In the genomic region with DNA sequence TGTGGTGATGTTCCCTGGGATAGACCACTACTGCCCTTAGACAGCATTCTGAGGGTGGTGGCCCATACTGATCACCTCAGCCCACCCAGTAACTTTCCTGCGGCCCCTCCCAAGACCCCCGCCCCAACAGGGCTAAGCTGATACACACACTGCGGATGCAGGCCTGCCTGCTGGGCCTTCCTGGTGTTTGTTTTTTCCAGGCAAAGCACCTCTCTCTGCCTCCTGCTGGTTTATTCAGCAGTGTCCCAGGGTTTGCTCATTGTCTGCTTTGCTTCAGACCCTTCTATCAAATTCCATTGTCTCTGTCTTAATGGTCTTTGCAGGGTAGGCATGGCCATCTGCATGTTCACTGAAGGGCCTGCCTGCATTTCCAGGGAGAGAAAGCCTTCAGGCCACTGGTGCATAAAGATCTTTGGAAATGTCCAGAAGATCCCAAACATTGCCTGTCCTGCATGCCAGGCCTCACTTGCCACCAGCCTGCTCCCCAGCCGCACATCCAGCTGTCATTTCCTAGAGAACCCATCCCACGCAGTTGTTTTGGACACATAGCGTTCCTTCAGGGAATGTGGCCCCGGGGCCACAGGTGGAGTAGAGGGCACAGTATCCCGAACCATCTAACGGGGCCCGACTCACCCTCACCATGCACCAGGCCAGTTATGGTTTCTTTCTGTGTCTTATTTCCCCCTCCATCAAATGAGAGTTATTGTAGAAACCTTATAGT, we compare ENCODE assay signal across 23 cellular contexts. TPM values are rescaled to one million over a fixed set of nuclear protein-coding genes. Genes with fewer than 3 reads are reported as not detected.
DNase-seq lines count a peak whose midpoint lies in the region; ATAC-seq and TF ChIP-seq lines count a peak whose summit lies in the region.
"Had no signal": no experiment of that assay in that cellular context is flagged by ENCODE, and none has a peak within 500 bp of the region (broad histone marks: within the 10 kb centered on the region; RNA-seq: fewer than 3 reads in every experiment).

No MANE protein-coding gene starts in this region.

- H3K4me1 ChIP-seq in iPS-15b (ENCODE audit: control insufficient read depth, insufficient read depth, low read length) (peaks cover 19% of the 10 kb centered on the region), neuronal stem cell (ENCODE audit: control insufficient read depth in 2 of 2, insufficient read depth in 1 of 2, low read depth in 1 of 2, low read length in 2 of 2) (peaks cover 13 to 19% of the 10 kb centered on the region in 2 donors)
- H3K4me1 ChIP-seq: HAP-1 had no signal

- H3K4me3 Mint-ChIP-seq in activated CD4-positive, alpha-beta memory T cell treated with anti-CD3 and anti-CD28 coated beads for 36 hours, result no peak overlapping the region
- no peak overlapping the region for H3K4me3 Mint-ChIP-seq in activated CD4-positive, alpha-beta memory T cell treated with anti-CD3 and anti-CD28 coated beads, Interleukin-2, amount 10 ng/mL, durations not matched to agents 7 days and 5 days
- H3K4me3 Mint-ChIP-seq: nephron; stimulated activated naive CD8-positive, alpha-beta T cell treated with anti-CD3 and anti-CD28 coated beads, Interleukin-15, Interleukin-2, amounts not matched to agents 100 ng/mL and 50 ng/mL, for 24 hours; T-helper 2 cell treated with Interferon-gamma antibody and Interleukin-4, amounts not matched to agents 5 μg/mL and 100 μg/mL, for 36 hours had no signal

- H3K4ac ChIP-seq in neuronal stem cell (ENCODE audit: low read length), result no peak overlapping the region

- WGBS in neuronal stem cell (ENCODE audit: extremely low coverage in 2 of 2, insufficient read length in 2 of 2, insufficient replicate concordance in 1 of 2), 2 donors, result no CpG with 5 or more reads among the region's 10 CpGs

- peak overlapping the region; percentile 39 for H3K27ac Mint-ChIP-seq in activated CD4-positive, alpha-beta memory T cell treated with anti-CD3 and anti-CD28 coated beads for 36 hours
- H3K27ac Mint-ChIP-seq in activated CD4-positive, alpha-beta memory T cell treated with anti-CD3 and anti-CD28 coated beads, Interleukin-2, amount 10 ng/mL, durations not matched to agents 7 days and 5 days, result no peak overlapping the region
- H3K27ac Mint-ChIP-seq: stimulated activated naive CD8-positive, alpha-beta T cell treated with anti-CD3 and anti-CD28 coated beads, Interleukin-15, Interleukin-2, amounts not matched to agents 100 ng/mL and 50 ng/mL, for 24 hours; T-helper 2 cell treated with Interferon-gamma antibody and Interleukin-4, amounts not matched to agents 5 μg/mL and 100 μg/mL, for 36 hours had no signal

- no peak overlapping the region for H3K23ac ChIP-seq in neuronal stem cell (ENCODE audit: low read depth, low read length, poor library complexity)

- intact Hi-C loops in activated CD4-positive, alpha-beta memory T cell treated with anti-CD3 and anti-CD28 coated beads for 36 hours (cut with micrococcal nuclease), result no loop called here

- H3K4me2 ChIP-seq in neuronal stem cell (ENCODE audit: insufficient read depth, low read length, poor library complexity, severe bottlenecking), result no peak overlapping the region

- no peak overlapping the region for H2BK120ac ChIP-seq in neuronal stem cell (ENCODE audit: low read depth, low read length)

- no peak overlapping the region for H2BK15ac ChIP-seq in neuronal stem cell (ENCODE audit: low read length)

- H3K9ac ChIP-seq in iPS-15b (ENCODE audit: low read depth, low read length), result peak overlapping the region; percentile 39
- no peak overlapping the region for H3K9ac ChIP-seq in neuronal stem cell (ENCODE audit: low read depth, low read length, poor library complexity)
- H3K9ac ChIP-seq: BLaER1 treated with 17β-estradiol and CSF1 and Interleukin-3, amounts not matched to agents 10 nM and 100 nM had no signal

- H3K27me3 Mint-ChIP-seq in activated CD4-positive, alpha-beta memory T cell treated with anti-CD3 and anti-CD28 coated beads for 36 hours, result no peaks in the 10 kb centered on the region
- no peaks in the 10 kb centered on the region for H3K27me3 Mint-ChIP-seq in activated CD4-positive, alpha-beta memory T cell treated with anti-CD3 and anti-CD28 coated beads, Interleukin-2, amount 10 ng/mL, durations not matched to agents 7 days and 5 days
- H3K27me3 Mint-ChIP-seq: stimulated activated naive CD8-positive, alpha-beta T cell treated with anti-CD3 and anti-CD28 coated beads, Interleukin-15, Interleukin-2, amounts not matched to agents 100 ng/mL and 50 ng/mL, for 24 hours had no signal

- no peak overlapping the region for H2AFZ ChIP-seq in neuronal stem cell (ENCODE audit: low read length)

- no peak for ATAC-seq in HG03571 (IDR thresholded peaks at IDR 0.05; ENCODE audit: unreplicated experiment)
- ATAC-seq: body of pancreas had no signal

- no peak overlapping the region for H2AK5ac ChIP-seq in neuronal stem cell (ENCODE audit: low read depth, low read length)

- H3K4me3 ChIP-seq in iPS-15b (ENCODE audit: low read depth, low read length) (peak overlapping the region; percentile 27), neuronal stem cell (ENCODE audit: low read length in 2 of 2) (no peak overlapping the region), MG63 (no peak overlapping the region)
- H3K4me3 ChIP-seq: BLaER1 treated with 17β-estradiol and CSF1 and Interleukin-3, amounts not matched to agents 10 nM and 100 nM; body of pancreas; HAP-1 had no signal

- H3K18ac ChIP-seq in neuronal stem cell (ENCODE audit: low read length), result peak overlapping the region; percentile 9

- H2BK5ac ChIP-seq in neuronal stem cell (ENCODE audit: low read length), result peak overlapping the region; percentile 4

- H3K9me3 Mint-ChIP-seq in activated CD4-positive, alpha-beta memory T cell treated with anti-CD3 and anti-CD28 coated beads for 36 hours, result peaks cover 37% of the 10 kb centered on the region
- H3K9me3 Mint-ChIP-seq in activated CD4-positive, alpha-beta memory T cell treated with anti-CD3 and anti-CD28 coated beads, Interleukin-2, amount 10 ng/mL, durations not matched to agents 7 days and 5 days, result peaks cover 22% of the 10 kb centered on the region

- peaks cover 58% of the 10 kb centered on the region for H3K4me1 Mint-ChIP-seq in activated CD4-positive, alpha-beta memory T cell treated with anti-CD3 and anti-CD28 coated beads for 36 hours (ENCODE audit: low read depth)
- peaks cover 45% of the 10 kb centered on the region for H3K4me1 Mint-ChIP-seq in activated CD4-positive, alpha-beta memory T cell treated with anti-CD3 and anti-CD28 coated beads, Interleukin-2, amount 10 ng/mL, durations not matched to agents 7 days and 5 days

- H4K8ac ChIP-seq in neuronal stem cell (ENCODE audit: low read depth, low read length), result no peak overlapping the region

- TF ChIP-seq CTCF in RWPE1 (conservative IDR thresholded peaks at IDR 0.05; ENCODE audit: low read depth), result no peak

- H3K9me3 ChIP-seq in iPS-15b (ENCODE audit: control insufficient read depth, insufficient read depth, low read length) (no peaks in the 10 kb centered on the region), neuronal stem cell (replicated peaks in 1 of 2; ENCODE audit: control insufficient read depth in 2 of 2, insufficient read depth in 1 of 2, low read depth in 1 of 2, low read length in 2 of 2) (peaks cover 8 to 31% of the 10 kb centered on the region in 2 donors), MG63 (peaks cover 17% of the 10 kb centered on the region)
- H3K9me3 ChIP-seq: body of pancreas, HAP-1 had no signal

- CTCF ChIA-PET in activated CD4-positive, alpha-beta memory T cell treated with anti-CD3 and anti-CD28 coated beads for 36 hours (lab: Charles Lee), result interaction anchor here (1.1 to 1.2 kb wide), 2 partner anchors 11 to 52 kb away, joined by 3 to 4 read pairs; no protein-coding TSS in a partner anchor
- CTCF ChIA-PET in activated CD4-positive, alpha-beta memory T cell treated with anti-CD3 and anti-CD28 coated beads, Interleukin-2, amount 10 ng/mL, durations not matched to agents 7 days and 5 days (lab: Charles Lee), result no interaction called here
- CTCF ChIA-PET in RWPE1 (lab: Yijun Ruan, JAX), result no interaction called here

- H3K27ac ChIP-seq in RWPE1 (peak overlapping the region; percentile 71), neuronal stem cell (replicated peaks; ENCODE audit: low read length) (peak overlapping the region; percentile 23)
- H3K27ac ChIP-seq: BLaER1 treated with 17β-estradiol and CSF1 and Interleukin-3, amounts not matched to agents 10 nM and 100 nM; body of pancreas; epithelial cell of prostate had no signal

- POLR2A ChIA-PET in activated CD4-positive, alpha-beta memory T cell treated with anti-CD3 and anti-CD28 coated beads for 36 hours (lab: Charles Lee), result no interaction called here
- POLR2A ChIA-PET in activated CD4-positive, alpha-beta memory T cell treated with anti-CD3 and anti-CD28 coated beads, Interleukin-2, amount 10 ng/mL, durations not matched to agents 7 days and 5 days (lab: Charles Lee), result interaction anchor here (1.2 kb wide), 1 partner anchor 13 kb away, joined by 3 read pairs; no protein-coding TSS in a partner anchor
- POLR2A ChIA-PET in RWPE1 (lab: Yijun Ruan, JAX; ENCODE audit: low non-redundant PET), result no interaction called here

- DNase-seq in activated CD4-positive, alpha-beta memory T cell treated with anti-CD3 and anti-CD28 coated beads for 36 hours, result no peak
- DNase-seq in activated CD4-positive, alpha-beta memory T cell treated with anti-CD3 and anti-CD28 coated beads, Interleukin-2, amount 10 ng/mL, durations not matched to agents 7 days and 5 days, result no peak
- no peak for DNase-seq in RWPE1 (ENCODE audit: low spot score)
- no peak for DNase-seq in neuronal stem cell (ENCODE audit: low spot score)
- no peak for DNase-seq in anterior cingulate cortex (lab: John Stamatoyannopoulos, UW)
- DNase-seq in MG63, result no peak
- DNase-seq: activated CD4-positive, CD25-positive, alpha-beta regulatory T cell treated with anti-CD3 and anti-CD28 coated beads, Interleukin-2, amount 50 U/mL, for 72 hours; activated naive CD4-positive, alpha-beta T cell; body of pancreas; cortex of kidney; foreskin melanocyte; NCI-H1694; NCI-H2227 treated with DMSO at 0.1 percent for 48 hours; retina; SHP77 treated with DMSO at 0.1 percent for 48 hours had no signal

- H3K36me3 ChIP-seq in iPS-15b (ENCODE audit: control insufficient read depth, insufficient read depth, low read length), result peaks cover 3% of the 10 kb centered on the region
- peaks cover 0 to 4% of the 10 kb centered on the region in 2 donors for H3K36me3 ChIP-seq in neuronal stem cell (replicated peaks in 1 of 2; ENCODE audit: control insufficient read depth in 2 of 2, insufficient read depth in 2 of 2, low read length in 2 of 2)
- H3K36me3 ChIP-seq in MG63, result peaks cover 11% of the 10 kb centered on the region
- H3K36me3 ChIP-seq: HAP-1 had no signal

- H4K91ac ChIP-seq in neuronal stem cell (ENCODE audit: low read depth, low read length, poor library complexity), result no peak overlapping the region

- peaks cover 38% of the 10 kb centered on the region for H3K36me3 Mint-ChIP-seq in activated CD4-positive, alpha-beta memory T cell treated with anti-CD3 and anti-CD28 coated beads for 36 hours
- peaks cover 44% of the 10 kb centered on the region for H3K36me3 Mint-ChIP-seq in activated CD4-positive, alpha-beta memory T cell treated with anti-CD3 and anti-CD28 coated beads, Interleukin-2, amount 10 ng/mL, durations not matched to agents 7 days and 5 days (ENCODE audit: low read depth)

- H3K79me1 ChIP-seq in neuronal stem cell (ENCODE audit: low read depth, low read length), result peaks cover 19% of the 10 kb centered on the region

- no peak overlapping the region for H2BK12ac ChIP-seq in neuronal stem cell (ENCODE audit: low read length)

- H3K27me3 ChIP-seq in iPS-15b (ENCODE audit: control insufficient read depth, insufficient read depth, low read length), result no peaks in the 10 kb centered on the region
- H3K27me3 ChIP-seq in neuronal stem cell (ENCODE audit: control insufficient read depth in 3 of 3, insufficient read depth in 3 of 3, low read depth in 1 of 3, low read length in 3 of 3), result no peaks in the 10 kb centered on the region
- no peaks in the 10 kb centered on the region for H3K27me3 ChIP-seq in MG63
- H3K27me3 ChIP-seq: BLaER1 treated with 17β-estradiol and CSF1 and Interleukin-3, amounts not matched to agents 10 nM and 100 nM; body of pancreas had no signal

- H3K14ac ChIP-seq in neuronal stem cell (ENCODE audit: low read length), result no peak overlapping the region

RNA-seq across cellular contexts. Expression of a gene that starts 50.2 kb away (rescaled TPM):
- 10 to 100 TPM; 60.4 to 69.0 TPM for total RNA-seq in activated CD4-positive, alpha-beta memory T cell treated with anti-CD3 and anti-CD28 coated beads for 36 hours
- total RNA-seq in activated CD4-positive, alpha-beta memory T cell treated with anti-CD3 and anti-CD28 coated beads, Interleukin-2, amount 10 ng/mL, durations not matched to agents 7 days and 5 days, result 10 to 100 TPM; 60.7 to 63.2 TPM
- 20.8 TPM for polyA plus RNA-seq in neuronal stem cell (2013, experiment 1 of 2)
- polyA plus RNA-seq in neuronal stem cell (2013, experiment 2 of 2), result 19.8 TPM
- total RNA-seq in MG63 (2014; rRNA removed; shearing (Covaris generic); ENCODE audit: low replicate concordance), result 10.6 and 17.3 TPM in 2 replicates
